Comparison of ENCODE assay signal across 23 cellular contexts in the genomic region with DNA sequence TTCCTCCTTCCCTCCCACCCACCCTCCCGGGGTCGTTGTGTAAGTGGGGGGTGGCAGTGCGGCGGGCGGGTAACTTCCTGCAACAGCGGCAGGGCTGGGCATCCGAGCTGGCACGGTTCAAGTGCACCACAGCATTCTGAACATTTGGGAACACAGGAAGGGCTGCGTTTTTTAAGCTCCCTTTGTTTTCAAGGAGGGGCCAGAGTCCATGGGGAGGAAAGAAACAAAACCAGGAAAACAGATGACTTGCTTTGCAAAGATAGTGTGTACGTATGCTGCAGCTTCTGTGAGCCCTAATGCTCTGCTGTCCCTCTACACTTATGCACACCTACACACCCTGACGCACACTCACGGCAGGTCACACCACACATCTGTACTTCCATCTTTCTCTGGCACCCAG.
A peak's percentile ranks its signal among the peaks of the same experiment; 100 is the strongest.
DNase-seq lines count a peak whose midpoint lies in the region; ATAC-seq, FAIRE-seq and TF ChIP-seq lines count a peak whose summit lies in the region.
"Had no signal": no experiment of that assay in that cellular context is flagged by ENCODE, and none has a peak within 500 bp of the region (broad histone marks: within the 10 kb centered on the region; RNA-seq: fewer than 3 reads in every experiment).

No MANE protein-coding gene starts in this region.

- H3K27me3 Mint-ChIP-seq in H9 (ENCODE audit: low read depth), result no peaks in the 10 kb centered on the region; the same call in 1 of the 2 replicates

- H3K4me3 Mint-ChIP-seq in H9, result no peak overlapping the region
- H3K4me3 Mint-ChIP-seq: GM23338; T-helper 1 cell treated with Interleukin-12 subunit alpha and Interleukin-12 subunit beta and Interleukin-4 antibody, amounts not matched to agents 30 μg/mL and 1 μg/mL, for 36 hours had no signal

- no peaks in the 10 kb centered on the region for H3K9me3 Mint-ChIP-seq in H9
- H3K9me3 Mint-ChIP-seq: GM23338; T-helper 1 cell treated with Interleukin-12 subunit alpha and Interleukin-12 subunit beta and Interleukin-4 antibody, amounts not matched to agents 30 μg/mL and 1 μg/mL, for 36 hours had no signal

- no peak overlapping the region for H2BK15ac ChIP-seq in H9 (ENCODE audit: low read depth, low read length)

- H3K27me3 ChIP-seq in H9 (ENCODE audit: insufficient read depth, low read length) (no peaks in the 10 kb centered on the region), lower lobe of right lung (ENCODE audit: low read depth) (peaks cover 7% of the 10 kb centered on the region), suprapubic skin (no peaks in the 10 kb centered on the region), MG63 (no peaks in the 10 kb centered on the region)
- H3K27me3 ChIP-seq: Peyer's patch had no signal

- H2BK5ac ChIP-seq in H9 (ENCODE audit: insufficient read length, low read length), result no peak overlapping the region

- no peak overlapping the region for H3K4me3 ChIP-seq in lower lobe of right lung
- H3K4me3 ChIP-seq in suprapubic skin, result no peak overlapping the region
- H3K4me3 ChIP-seq in MG63, result no peak overlapping the region
- H3K4me3 ChIP-seq: GM23338, Peyer's patch had no signal

- H4K20me1 ChIP-seq in H9 (ENCODE audit: control insufficient read depth, insufficient read depth, insufficient read length), result no peaks in the 10 kb centered on the region

- H3K27ac ChIP-seq in H9 (ENCODE audit: insufficient read length, low read depth, low read length), result no peak overlapping the region
- peak overlapping the region; percentile 90 for H3K27ac ChIP-seq in lower lobe of right lung
- peak overlapping the region; percentile 73 for H3K27ac ChIP-seq in suprapubic skin
- H3K27ac ChIP-seq: C4-2B had no signal

- H3K36me3 ChIP-seq in lower lobe of right lung, result no peaks in the 10 kb centered on the region
- no peaks in the 10 kb centered on the region for H3K36me3 ChIP-seq in suprapubic skin
- H3K36me3 ChIP-seq in MG63, result no peaks in the 10 kb centered on the region
- H3K36me3 ChIP-seq: Peyer's patch had no signal

- H3K4me1 Mint-ChIP-seq in H9, result peaks cover 18 to 34% of the 10 kb centered on the region in 2 experiments

- no peak overlapping the region for H4K8ac ChIP-seq in H9 (replicated peaks; ENCODE audit: insufficient read length, low read depth, low read length)

- intact Hi-C loops in Right ventricle myocardium superior (cut with DNase I), result no loop called here
- intact Hi-C loops in lower lobe of right lung (cut with DNase I), result no loop called here

- no peak for TF ChIP-seq POLR2A in suprapubic skin (IDR thresholded peaks at IDR 0.05)

- no peak overlapping the region for H3K9ac ChIP-seq in H9 (ENCODE audit: extremely low read depth, insufficient read length, low read length)

- no peak overlapping the region for H3K4me2 ChIP-seq in H9 (ENCODE audit: insufficient read depth, insufficient read length, low read length)
- H3K4me2 ChIP-seq: GM23338 had no signal

- no peak overlapping the region for H4K5ac ChIP-seq in H9 (ENCODE audit: insufficient read length, low read depth, low read length)

- H3K18ac ChIP-seq in H9 (ENCODE audit: insufficient read length, low read depth, low read length), result peak overlapping the region; percentile 70

- peaks cover 0 to 3% (median 0%) of the 10 kb centered on the region in 3 experiments; a peak in 3 of 7 replicates for H3K36me3 Mint-ChIP-seq in H9 (ENCODE audit: insufficient read depth in 1 of 3, low read depth in 3 of 3)

- ATAC-seq in Right ventricle myocardium superior (ENCODE audit: poor library complexity), result no peak
- peak in 1 of 2 donors; percentile 20 for ATAC-seq in lower lobe of right lung
- ATAC-seq: GM23338 had no signal

- no peak overlapping the region for H2BK20ac ChIP-seq in H9 (ENCODE audit: low read depth, low read length, poor library complexity, severe bottlenecking)

- H3K9me3 ChIP-seq in H9 (ENCODE audit: control insufficient read depth, low read depth, low read length) (no peaks in the 10 kb centered on the region), lower lobe of right lung (no peaks in the 10 kb centered on the region), suprapubic skin (no peaks in the 10 kb centered on the region), MG63 (no peaks in the 10 kb centered on the region)
- H3K9me3 ChIP-seq: Peyer's patch had no signal

- H3K23me2 ChIP-seq in H9 (ENCODE audit: insufficient read length, low read depth, low read length, poor library complexity, severe bottlenecking), result no peaks in the 10 kb centered on the region

- H4K91ac ChIP-seq in H9 (ENCODE audit: insufficient read length, low read depth, low read length), result no peak overlapping the region

- H3T11ph ChIP-seq in H9 (ENCODE audit: low read length), result no peak overlapping the region

- H3K4me1 ChIP-seq in H9 (ENCODE audit: insufficient read depth, low read length), result peaks cover 2% of the 10 kb centered on the region; the same call in 1 of the 2 replicates
- H3K4me1 ChIP-seq in lower lobe of right lung, result peaks cover 79% of the 10 kb centered on the region
- H3K4me1 ChIP-seq in suprapubic skin, result peaks cover 62% of the 10 kb centered on the region

- DNase-seq in H9 (no peak), Right ventricle myocardium superior (peak; percentile 70), lower lobe of right lung (peak; percentile 63), suprapubic skin (ENCODE audit: low spot score in 2 of 2) (no peak), 8988T (no peak), NCI-H1694 (lab: John Stamatoyannopoulos, UW) (no peak), MG63 (no peak), D721Med (ENCODE audit: insufficient read length, low spot score) (no peak)
- DNase-seq: activated gamma-delta T cell treated with Interleukin-2 at 50 U/mL for 16 hours, EL, erythroblast, KBM-7, mesendoderm, NCI-H146, NCI-H2171 treated with DMSO at 0.1 percent for 48 hours, NCI-H526, Peyer's patch, retina had no signal

- H3K79me1 ChIP-seq in H9 (ENCODE audit: insufficient read depth, low read depth, low read length, poor library complexity, severe bottlenecking), result no peaks in the 10 kb centered on the region

- no peak overlapping the region for H3K27ac Mint-ChIP-seq in H9
- H3K27ac Mint-ChIP-seq: GM23338; T-helper 1 cell treated with Interleukin-12 subunit alpha and Interleukin-12 subunit beta and Interleukin-4 antibody, amounts not matched to agents 30 μg/mL and 1 μg/mL, for 36 hours had no signal

- no peak overlapping the region for H2BK12ac ChIP-seq in H9 (ENCODE audit: insufficient read length, low read depth, low read length)

- TF ChIP-seq CTCF in H9 (conservative IDR thresholded peaks at IDR 0.05) (no peak), lower lobe of right lung (IDR thresholded peaks at IDR 0.05) (no peak), suprapubic skin (IDR thresholded peaks at IDR 0.05) (no peak), D721Med (IDR thresholded peaks at IDR 0.05; ENCODE audit: insufficient read depth, missing control alignments) (no peak)

- no peak overlapping the region for H3K4ac ChIP-seq in H9 (ENCODE audit: low read depth, low read length)

- WGBS in H9 (ENCODE audit: extremely low coverage, insufficient read length, low lambda C conversion rate), result no CpG with 5 or more reads among the region's 12 CpGs
- WGBS in suprapubic skin, result 55% methylated on average over 10 of the region's 12 CpGs

- H3K56ac ChIP-seq in H9 (ENCODE audit: insufficient read length, low read depth, low read length), result no peak overlapping the region

- FAIRE-seq in D721Med (lab: Jason Lieb, UNC), result no peak
- FAIRE-seq: frontal cortex, GM12892 had no signal

- no peak overlapping the region for H2AK5ac ChIP-seq in H9 (ENCODE audit: insufficient read length, low read length)

- H2BK120ac ChIP-seq in H9 (ENCODE audit: low read depth, low read length, poor library complexity, severe bottlenecking), result no peak overlapping the region

- no peak overlapping the region for H2AFZ ChIP-seq in H9 (ENCODE audit: low read length)
- H2AFZ ChIP-seq: GM23338 had no signal

- no peaks in the 10 kb centered on the region for H3K79me2 ChIP-seq in H9 (ENCODE audit: insufficient read depth, low read length)

- no peak overlapping the region for H3K14ac ChIP-seq in H9 (ENCODE audit: insufficient read depth, low read length)

- no peak for TF ChIP-seq EP300 in suprapubic skin (IDR thresholded peaks at IDR 0.05)

- H3K23ac ChIP-seq in H9 (ENCODE audit: insufficient read length, low read depth, low read length), result no peak overlapping the region

Comparison
In these comparisons a context has a peak if more than half of its experiments do, and no peak if none do; other contexts are left out.
1. DNase-seq: peak in Right ventricle myocardium superior (single experiment) and lower lobe of right lung (single experiment); none in H9 (single experiment), suprapubic skin (0 of 2), 8988T (single experiment), NCI-H1694 (single experiment), MG63 (single experiment) and D721Med (single experiment).